1 cellular context compared by ENCODE assay signal in genomic region chr9:93329632-93330286, GRCh38.
TF ChIP-seq lines count a peak whose summit lies in the region.

No MANE protein-coding gene starts in this region.

TF ChIP-seq in HepG2, 621 proteins besides CTCF, POLR2A, EP300 and RAD21:
- peak in 1 of 2 experiments; percentile 82; a peak in 2 of 4 replicates for TF ChIP-seq ATF4 (CRISPR knock-in tag; IDR thresholded peaks at IDR 0.05)
- peak; percentile 63; the same call in 1 of the 2 replicates for TF ChIP-seq ARID3A (IDR thresholded peaks at IDR 0.05; ENCODE audit: low read depth, low read length)
- TF ChIP-seq NFE2L1 (CRISPR knock-in tag; IDR thresholded peaks at IDR 0.05; ENCODE audit: borderline replicate concordance): no peak
- no peak for TF ChIP-seq ZNF616 (CRISPR knock-in tag; IDR thresholded peaks at IDR 0.05; ENCODE audit: low read depth)
- no peak for TF ChIP-seq SOX13 (IDR thresholded peaks at IDR 0.05)
- peak in 1 of 2 experiments; percentile 6; a peak in 1 of 4 replicates for TF ChIP-seq SOX13 (CRISPR knock-in tag; conservative IDR thresholded peaks at IDR 0.05 in 1 of 2, IDR thresholded peaks at IDR 0.05 in 1 of 2)
- TF ChIP-seq NCOA1 (CRISPR knock-in tag; IDR thresholded peaks at IDR 0.05): no peak
- TF ChIP-seq FOSL2 (CRISPR knock-in tag; IDR thresholded peaks at IDR 0.05): 0 out of 2 replicates have a peak, but pooled peaks have one; percentile 17
- TF ChIP-seq CEBPG (CRISPR knock-in tag; IDR thresholded peaks at IDR 0.05): peak; percentile 83
- TF ChIP-seq MIXL1 (CRISPR knock-in tag; IDR thresholded peaks at IDR 0.05): 0 out of 2 replicates have a peak, but pooled peaks have one; percentile 14
- TF ChIP-seq SETDB1 (CRISPR knock-in tag; IDR thresholded peaks at IDR 0.05; ENCODE audit: borderline replicate concordance): no peak
- TF ChIP-seq ERF (CRISPR knock-in tag; IDR thresholded peaks at IDR 0.05): 0 out of 2 replicates have a peak, but pooled peaks have one; percentile 24
- TF ChIP-seq TEF (CRISPR knock-in tag; IDR thresholded peaks at IDR 0.05): peak; percentile 74; the same call in 1 of the 2 replicates
- no peak for TF ChIP-seq PTBP1 (IDR thresholded peaks at IDR 0.05; ENCODE audit: low read depth, low read length, poor library complexity, severe bottlenecking)
- no peak for TF ChIP-seq FOXA1 (IDR thresholded peaks at IDR 0.05)
- 0 out of 2 replicates have a peak, but pooled peaks have one; percentile 23 for TF ChIP-seq FOXA1 (CRISPR knock-in tag; IDR thresholded peaks at IDR 0.05)
- TF ChIP-seq FOXP1 (IDR thresholded peaks at IDR 0.05): no peak
- TF ChIP-seq FOXP1 (CRISPR knock-in tag; IDR thresholded peaks at IDR 0.05): 0 out of 2 replicates have a peak, but pooled peaks have one; percentile 36
- TF ChIP-seq ZNF576 (CRISPR knock-in tag; IDR thresholded peaks at IDR 0.05): no peak
- no peak for TF ChIP-seq CC2D1A (CRISPR knock-in tag; IDR thresholded peaks at IDR 0.05)
- TF ChIP-seq ARID2 (CRISPR knock-in tag; IDR thresholded peaks at IDR 0.05; ENCODE audit: borderline replicate concordance): no peak
- peak; percentile 41; the same call in 1 of the 2 replicates for TF ChIP-seq GATAD2A (CRISPR knock-in tag; IDR thresholded peaks at IDR 0.05)
- TF ChIP-seq SOX6 (IDR thresholded peaks at IDR 0.05): no peak
- peak; percentile 38; the same call in 1 of the 2 replicates for TF ChIP-seq SOX6 (CRISPR knock-in tag; IDR thresholded peaks at IDR 0.05)
- TF ChIP-seq CEBPB (IDR thresholded peaks at IDR 0.05; ENCODE audit: borderline replicate concordance, low read depth, low read length): peak; percentile 84
- TF ChIP-seq FOXA3 (CRISPR knock-in tag; IDR thresholded peaks at IDR 0.05): peak; percentile 49
